8 cellular contexts compared by ENCODE assay signal in the genomic region with DNA sequence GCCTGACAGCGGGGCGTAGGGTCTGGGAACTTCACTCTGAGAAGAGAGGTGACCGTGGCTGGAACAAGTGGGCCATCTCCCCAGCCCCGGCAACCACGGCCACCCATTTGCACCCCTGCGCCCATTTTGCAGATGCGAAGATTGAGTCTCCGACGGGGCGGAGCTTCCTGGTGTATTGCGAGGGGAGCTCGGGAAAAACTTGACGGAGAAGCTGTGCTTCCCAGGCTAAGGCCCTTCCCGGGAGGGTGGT. TPM values are rescaled to one million over a fixed set of nuclear protein-coding genes. Genes with fewer than 3 reads are reported as not detected.
DNase-seq lines count a peak whose midpoint lies in the region; ATAC-seq and TF ChIP-seq lines count a peak whose summit lies in the region.

No MANE protein-coding gene starts in this region.

- WGBS in neuronal stem cell (ENCODE audit: extremely low coverage in 2 of 2, insufficient read length in 2 of 2, insufficient replicate concordance in 1 of 2), 2 donors: no CpG with 5 or more reads among the region's 14 CpGs

- peaks cover 20% of the 10 kb centered on the region; the same call in 1 of the 2 replicates for H3K36me3 ChIP-seq in Loucy (ENCODE audit: insufficient read depth, low read length)
- H3K36me3 ChIP-seq in neuronal stem cell (replicated peaks in 1 of 2; ENCODE audit: control insufficient read depth in 2 of 2, insufficient read depth in 2 of 2, low read length in 2 of 2): peaks cover 24 to 29% of the 10 kb centered on the region in 2 donors

- peaks cover 9% of the 10 kb centered on the region for H3K79me1 ChIP-seq in neuronal stem cell (ENCODE audit: low read depth, low read length)

- peak overlapping the region; percentile 47 for H3K14ac ChIP-seq in neuronal stem cell (ENCODE audit: low read length)

- intact Hi-C loops in CD14-positive monocyte (cut with micrococcal nuclease): loop anchor here in 1 of 2 donors (5.0 kb wide), 3 partner anchors 59 to 159 kb away; a partner anchor contains a TSS

- no peaks in the 10 kb centered on the region for H4K20me1 ChIP-seq in Loucy (ENCODE audit: insufficient read depth, low read length, poor library complexity, severe bottlenecking)

- peak overlapping the region; percentile 93 for H2AK5ac ChIP-seq in neuronal stem cell (ENCODE audit: low read depth, low read length)

- H3K27ac Mint-ChIP-seq in CD14-positive monocyte: peak overlapping the region; percentile 90 to 100 (median 100)

- H3K4me1 Mint-ChIP-seq in CD14-positive monocyte: peaks cover 37% of the 10 kb centered on the region

- peak overlapping the region; percentile 64 for H2BK120ac ChIP-seq in neuronal stem cell (ENCODE audit: low read depth, low read length)

- peak overlapping the region; percentile 83 to 88 for H3K4me3 Mint-ChIP-seq in CD14-positive monocyte

- H3K4me3 ChIP-seq in Loucy (ENCODE audit: low read length, poor library complexity, severe bottlenecking) (peak overlapping the region; percentile 89), coronary artery (peak overlapping the region; percentile 92), neuronal stem cell (ENCODE audit: low read length in 2 of 2) (peak overlapping the region; percentile 69 to 91)

- H2BK5ac ChIP-seq in neuronal stem cell (ENCODE audit: low read length): peak overlapping the region; percentile 98

- no peak for DNase-seq in CD14-positive monocyte (ENCODE audit: low spot score)
- no peak for DNase-seq in coronary artery (ENCODE audit: low spot score)
- DNase-seq in neuronal stem cell (ENCODE audit: low spot score): no peak
- no peak for DNase-seq in COR-L47 (lab: John Stamatoyannopoulos, UW)
- DNase-seq in NCI-H146 (lab: John Stamatoyannopoulos, UW): no peak
- DNase-seq in AG08395 (ENCODE audit: low spot score): no peak

- H3K4me1 ChIP-seq in Loucy (ENCODE audit: insufficient read depth, low read length, poor library complexity, severe bottlenecking) (peaks cover 26% of the 10 kb centered on the region), neuronal stem cell (ENCODE audit: control insufficient read depth in 2 of 2, insufficient read depth in 1 of 2, low read depth in 1 of 2, low read length in 2 of 2) (peaks cover 7 to 9% of the 10 kb centered on the region in 2 donors)

- H3K9me2 ChIP-seq in Loucy (replicated peaks; ENCODE audit: low read depth, low read length): no peaks in the 10 kb centered on the region

- peak overlapping the region; percentile 89 for H3K4me2 ChIP-seq in Loucy (ENCODE audit: low read depth, low read length, poor library complexity, severe bottlenecking)
- H3K4me2 ChIP-seq in neuronal stem cell (ENCODE audit: insufficient read depth, low read length, poor library complexity, severe bottlenecking): peak overlapping the region; percentile 85

- peak overlapping the region; percentile 92 for H3K9ac ChIP-seq in Loucy (ENCODE audit: low read depth, low read length, poor library complexity, severe bottlenecking)
- H3K9ac ChIP-seq in neuronal stem cell (ENCODE audit: low read depth, low read length, poor library complexity): peak overlapping the region; percentile 63

- ATAC-seq in GM21381 (IDR thresholded peaks at IDR 0.05; ENCODE audit: unreplicated experiment): peak; percentile 22

- peak overlapping the region; percentile 93 for H3K18ac ChIP-seq in neuronal stem cell (ENCODE audit: low read length)

- peak overlapping the region; percentile 97 for H4K8ac ChIP-seq in neuronal stem cell (ENCODE audit: low read depth, low read length)

- peak overlapping the region; percentile 39 for H4K91ac ChIP-seq in neuronal stem cell (ENCODE audit: low read depth, low read length, poor library complexity)

- H2AFZ ChIP-seq in Loucy (ENCODE audit: low read length): peak overlapping the region; percentile 86
- peak overlapping the region; percentile 95 for H2AFZ ChIP-seq in neuronal stem cell (ENCODE audit: low read length)

- no peaks in the 10 kb centered on the region for H3K27me3 Mint-ChIP-seq in CD14-positive monocyte (ENCODE audit: low read depth in 3 of 3)

- no peak overlapping the region for H3K4ac ChIP-seq in neuronal stem cell (ENCODE audit: low read length)

- H3K27me3 ChIP-seq in Loucy (ENCODE audit: insufficient read depth, low read length, poor library complexity, severe bottlenecking): no peaks in the 10 kb centered on the region
- H3K27me3 ChIP-seq in neuronal stem cell (ENCODE audit: control insufficient read depth in 3 of 3, insufficient read depth in 3 of 3, low read depth in 1 of 3, low read length in 3 of 3): peaks cover 0 to 8% (median 0%) of the 10 kb centered on the region in 3 experiments

- H3K36me3 Mint-ChIP-seq in CD14-positive monocyte: peaks cover 23 to 32% of the 10 kb centered on the region in 2 donors

- H3K27ac ChIP-seq in coronary artery (peak overlapping the region; percentile 97 to 99), neuronal stem cell (replicated peaks; ENCODE audit: low read length) (peak overlapping the region; percentile 67)

- TF ChIP-seq CTCF in CD14-positive monocyte (IDR thresholded peaks at IDR 0.05) (no peak), Loucy (conservative IDR thresholded peaks at IDR 0.05; ENCODE audit: low read length) (no peak), coronary artery (IDR thresholded peaks at IDR 0.05) (no peak)

- peak overlapping the region; percentile 16 for H3K23ac ChIP-seq in neuronal stem cell (ENCODE audit: low read depth, low read length, poor library complexity)

- H3K9me3 Mint-ChIP-seq in CD14-positive monocyte: no peaks in the 10 kb centered on the region

- H2BK15ac ChIP-seq in neuronal stem cell (ENCODE audit: low read length): peak overlapping the region; percentile 67

- H3K9me3 ChIP-seq in Loucy (ENCODE audit: insufficient read depth, low read depth, low read length) (no peaks in the 10 kb centered on the region), neuronal stem cell (replicated peaks in 1 of 2; ENCODE audit: control insufficient read depth in 2 of 2, insufficient read depth in 1 of 2, low read depth in 1 of 2, low read length in 2 of 2) (no peaks in the 10 kb centered on the region)

- no peaks in the 10 kb centered on the region for H3F3A ChIP-seq in Loucy (ENCODE audit: low read depth)

- peaks cover 32% of the 10 kb centered on the region for H3K79me2 ChIP-seq in Loucy (ENCODE audit: insufficient read depth, low read length)

- no peak overlapping the region for H2BK12ac ChIP-seq in neuronal stem cell (ENCODE audit: low read length)

RNA-seq across cellular contexts. Expression of a gene that starts 0.7 kb away (rescaled TPM):
- polyA plus RNA-seq in CD14-positive monocyte: 1 to 10 TPM; 2.7 to 3.1 TPM
- polyA plus RNA-seq in neuronal stem cell (2013, experiment 1 of 2): 7.3 TPM
- polyA plus RNA-seq in neuronal stem cell (2013, experiment 2 of 2): 7.1 TPM

RNA-seq across cellular contexts. Expression of a gene that starts 36.9 kb away (rescaled TPM):
- 10 to 100 TPM; 50.4 to 54.9 TPM for polyA plus RNA-seq in CD14-positive monocyte
- 39.1 TPM for polyA plus RNA-seq in neuronal stem cell (2013, experiment 1 of 2)
- polyA plus RNA-seq in neuronal stem cell (2013, experiment 2 of 2): 39.1 TPM

RNA-seq across cellular contexts. Expression of a gene that starts 37.4 kb away (rescaled TPM):
- 1 to 10 TPM in 1 of 2 donors, under 1 TPM in 1; 0.88 to 1.6 TPM for polyA plus RNA-seq in CD14-positive monocyte
- 0.18 TPM for polyA plus RNA-seq in neuronal stem cell (2013, experiment 1 of 2)
- polyA plus RNA-seq in neuronal stem cell (2013, experiment 2 of 2): 0.18 TPM

RNA-seq across cellular contexts. Expression of a gene that starts 57.7 kb away (rescaled TPM):
- not detected for polyA plus RNA-seq in CD14-positive monocyte
- polyA plus RNA-seq in neuronal stem cell (2013, experiment 1 of 2): 8.5 TPM
- polyA plus RNA-seq in neuronal stem cell (2013, experiment 2 of 2): 6.5 TPM

RNA-seq across cellular contexts. Expression of a gene that starts 59.4 kb away (rescaled TPM):
- 1 to 10 TPM; 2.9 to 3.0 TPM for polyA plus RNA-seq in CD14-positive monocyte
- polyA plus RNA-seq in neuronal stem cell (2013, experiment 1 of 2): 35.9 TPM
- 35.5 TPM for polyA plus RNA-seq in neuronal stem cell (2013, experiment 2 of 2)
